In the genomic region with DNA sequence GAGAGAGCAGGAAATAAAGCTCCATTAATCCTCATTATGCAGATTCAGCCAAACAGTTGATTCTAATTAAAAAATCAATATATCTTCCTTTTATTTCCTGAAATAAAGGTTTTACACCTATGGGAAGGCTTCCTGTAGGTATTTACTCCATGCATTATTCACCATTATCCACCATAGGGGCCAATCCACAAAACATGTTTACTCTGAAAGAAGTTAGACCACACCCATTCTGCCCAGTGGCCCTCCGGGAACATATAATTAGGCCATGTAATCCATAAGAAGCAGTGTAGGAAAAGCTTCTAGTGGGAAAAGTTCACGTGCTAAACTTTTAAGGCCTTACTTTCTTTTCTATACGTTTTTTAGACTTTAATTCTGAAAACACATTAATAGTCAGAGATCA, we compare ENCODE assay signal across 30 cellular contexts. TPM values are rescaled to one million over a fixed set of nuclear protein-coding genes. Genes with fewer than 3 reads are reported as not detected.
DNase-seq lines count a peak whose midpoint lies in the region; ATAC-seq and TF ChIP-seq lines count a peak whose summit lies in the region.
"Had no signal": no experiment of that assay in that cellular context is flagged by ENCODE, and none has a peak within 500 bp of the region (broad histone marks: within the 10 kb centered on the region; RNA-seq: fewer than 3 reads in every experiment).

No MANE protein-coding gene starts in this region.

- DNase-seq in NCI-H1417 (lab: John Stamatoyannopoulos, UW) = peak in 2 of 3 experiments; percentile 66 to 85
- no peak for DNase-seq in NCI-H1417 treated with DMSO at 0.1 percent for 48 hours (lab: John Stamatoyannopoulos, UW)
- peak; percentile 18 for DNase-seq in GM23338 (ENCODE audit: low spot score)
- peak; percentile 89 for DNase-seq in NCI-H748 (lab: John Stamatoyannopoulos, UW; ENCODE audit: unreplicated experiment)
- peak; percentile 21 for DNase-seq in mesendoderm
- no peak for DNase-seq in Kasumi-1 (lab: John Stamatoyannopoulos, UW)
- DNase-seq in NCI-H2029 (lab: John Stamatoyannopoulos, UW) = no peak
- DNase-seq: 8988T; activated CD4-positive, alpha-beta T cell treated with anti-CD3 and anti-CD28 coated beads for 36 hours; activated CD8-positive, alpha-beta T cell treated with anti-CD3 and anti-CD28 coated beads, Interleukin-2, amount 10 ng/mL, durations not matched to agents 7 days and 5 days; activated naive CD4-positive, alpha-beta T cell treated with anti-CD3 and anti-CD28 coated beads for 36 hours; adrenal gland; Calu3; DND-41; dorsolateral prefrontal cortex; IMR-90; NCI-H1048; NCI-H2171; NCI-H526 treated with DMSO at 0.1 percent for 48 hours; nephron progenitor cell; spleen; stimulated activated CD8-positive, alpha-beta memory T cell treated with anti-CD3 and anti-CD28 coated beads, Interleukin-4, amount 100 ng/mL, for 48 hours; uterus had no signal

- H3K4me3 ChIP-seq in GM23338 (no peak overlapping the region), mesendoderm (ENCODE audit: low read length) (no peak overlapping the region)
- H3K4me3 ChIP-seq: adrenal gland, dorsolateral prefrontal cortex, lung, right atrium auricular region, spleen, thoracic aorta, uterus had no signal

- H2AK5ac ChIP-seq in mesendoderm (ENCODE audit: low read length) = no peak overlapping the region

- H3K4me2 ChIP-seq in GM23338 (no peak overlapping the region), mesendoderm (ENCODE audit: low read length) (no peak overlapping the region)

- no peaks in the 10 kb centered on the region for H3K36me3 ChIP-seq in GM23338 (ENCODE audit: insufficient read depth)
- no peaks in the 10 kb centered on the region for H3K36me3 ChIP-seq in mesendoderm (ENCODE audit: control insufficient read depth, insufficient read depth, low read length)
- H3K36me3 ChIP-seq: adrenal gland, right atrium auricular region, spleen, thoracic aorta, uterus had no signal

- H3K79me1 ChIP-seq in mesendoderm (ENCODE audit: low read length) = no peaks in the 10 kb centered on the region

- H3K27ac Mint-ChIP-seq in GM23338 = peak overlapping the region; percentile 80; the same call in 1 of the 2 replicates
- H3K27ac Mint-ChIP-seq: activated CD4-positive, alpha-beta T cell treated with anti-CD3 and anti-CD28 coated beads for 36 hours; activated CD8-positive, alpha-beta T cell treated with anti-CD3 and anti-CD28 coated beads, Interleukin-2, amount 10 ng/mL, durations not matched to agents 7 days and 5 days; activated naive CD4-positive, alpha-beta T cell treated with anti-CD3 and anti-CD28 coated beads for 36 hours; stimulated activated naive CD8-positive, alpha-beta T cell treated with anti-CD3 and anti-CD28 coated beads, Interleukin-15, Interleukin-2, amounts not matched to agents 100 ng/mL and 50 ng/mL, for 24 hours; T-helper 2 cell treated with Interferon-gamma antibody and Interleukin-4, amounts not matched to agents 5 μg/mL and 100 μg/mL, for 36 hours had no signal

- H2BK15ac ChIP-seq in mesendoderm (replicated peaks; ENCODE audit: low read depth) = no peak overlapping the region

- H3K27me3 Mint-ChIP-seq in GM23338 (ENCODE audit: insufficient read depth, low read depth, poor library complexity) = no peaks in the 10 kb centered on the region
- H3K27me3 Mint-ChIP-seq: activated CD4-positive, alpha-beta T cell treated with anti-CD3 and anti-CD28 coated beads for 36 hours; stimulated activated naive CD8-positive, alpha-beta T cell treated with anti-CD3 and anti-CD28 coated beads, Interleukin-15, Interleukin-2, amounts not matched to agents 100 ng/mL and 50 ng/mL, for 24 hours had no signal

- H3K23ac ChIP-seq in mesendoderm (ENCODE audit: low read length) = no peak overlapping the region

- no peak overlapping the region for H4K8ac ChIP-seq in mesendoderm (ENCODE audit: low read depth, low read length)

- WGBS in mesendoderm (ENCODE audit: extremely low coverage, insufficient coverage, low lambda C conversion rate) = no CpG with 5 or more reads among the region's 3 CpGs

- H3K9me2 ChIP-seq in GM23338 (ENCODE audit: insufficient read depth) = no peaks in the 10 kb centered on the region

- no peak overlapping the region for H3K4ac ChIP-seq in mesendoderm (ENCODE audit: low read depth, low read length)

- H3K56ac ChIP-seq in mesendoderm (ENCODE audit: low read length) = no peak overlapping the region

- H2BK5ac ChIP-seq in mesendoderm (ENCODE audit: low read length) = no peak overlapping the region

- H3K79me2 ChIP-seq in GM23338 (replicated peaks; ENCODE audit: insufficient read depth) = no peaks in the 10 kb centered on the region
- no peaks in the 10 kb centered on the region for H3K79me2 ChIP-seq in mesendoderm (ENCODE audit: control insufficient read depth, insufficient read depth, low read length)
- H3K79me2 ChIP-seq: parathyroid adenoma had no signal

- H4K20me1 ChIP-seq in GM23338 (replicated peaks; ENCODE audit: insufficient read depth) = no peaks in the 10 kb centered on the region

- H3K4me1 Mint-ChIP-seq in GM23338 = peaks cover 24% of the 10 kb centered on the region
- H3K4me1 Mint-ChIP-seq: activated CD4-positive, alpha-beta T cell treated with anti-CD3 and anti-CD28 coated beads for 36 hours had no signal

- H2BK120ac ChIP-seq in mesendoderm (ENCODE audit: low read depth, low read length) = no peak overlapping the region

- no peak overlapping the region for H2AFZ ChIP-seq in GM23338
- H2AFZ ChIP-seq: parathyroid adenoma had no signal

- H3K27me3 ChIP-seq in GM23338 (ENCODE audit: insufficient read depth) (no peaks in the 10 kb centered on the region), mesendoderm (ENCODE audit: insufficient read depth, low read length, poor library complexity) (no peaks in the 10 kb centered on the region)
- H3K27me3 ChIP-seq: adrenal gland, right atrium auricular region, spleen, uterus had no signal

- no peak for ATAC-seq in GM23338
- ATAC-seq in HG02571 (IDR thresholded peaks at IDR 0.05; ENCODE audit: unreplicated experiment) = no peak
- ATAC-seq: activated CD4-positive, alpha-beta T cell treated with anti-CD3 and anti-CD28 coated beads for 36 hours; activated CD8-positive, alpha-beta T cell treated with anti-CD3 and anti-CD28 coated beads, Interleukin-2, amount 10 ng/mL, durations not matched to agents 7 days and 5 days had no signal

- no peak overlapping the region for H3K18ac ChIP-seq in mesendoderm (ENCODE audit: low read length)

- H3K27ac ChIP-seq in GM23338 (ENCODE audit: low read depth) (peak overlapping the region; percentile 53; the same call in 1 of the 2 replicates), mesendoderm (ENCODE audit: low read depth, low read length) (no peak overlapping the region)
- H3K27ac ChIP-seq: adrenal gland, dorsolateral prefrontal cortex, parathyroid adenoma, right atrium auricular region, thoracic aorta, uterus had no signal

- H3F3A ChIP-seq in GM23338 (replicated peaks; ENCODE audit: low read depth) = no peaks in the 10 kb centered on the region

- no peak overlapping the region for H3K9ac ChIP-seq in mesendoderm (ENCODE audit: low read length)
- H3K9ac ChIP-seq: parathyroid adenoma had no signal

- TF ChIP-seq CTCF in GM23338 (conservative IDR thresholded peaks at IDR 0.05; ENCODE audit: low read depth in 2 of 2) = no peak

- H3K36me3 Mint-ChIP-seq in GM23338 (ENCODE audit: low read depth) = no peaks in the 10 kb centered on the region

- H4K5ac ChIP-seq in mesendoderm (ENCODE audit: low read length) = no peak overlapping the region

- H3K4me3 Mint-ChIP-seq in GM23338 = no peak overlapping the region
- H3K4me3 Mint-ChIP-seq: activated CD4-positive, alpha-beta T cell treated with anti-CD3 and anti-CD28 coated beads for 36 hours; activated CD8-positive, alpha-beta T cell treated with anti-CD3 and anti-CD28 coated beads, Interleukin-2, amount 10 ng/mL, durations not matched to agents 7 days and 5 days; activated naive CD4-positive, alpha-beta T cell treated with anti-CD3 and anti-CD28 coated beads for 36 hours; nephron progenitor cell; stimulated activated naive CD8-positive, alpha-beta T cell treated with anti-CD3 and anti-CD28 coated beads, Interleukin-15, Interleukin-2, amounts not matched to agents 100 ng/mL and 50 ng/mL, for 24 hours; T-helper 2 cell treated with Interferon-gamma antibody and Interleukin-4, amounts not matched to agents 5 μg/mL and 100 μg/mL, for 36 hours had no signal

- peaks cover 3% of the 10 kb centered on the region; the same call in 1 of the 2 replicates for H3K4me1 ChIP-seq in GM23338 (ENCODE audit: insufficient read depth)
- H3K4me1 ChIP-seq in mesendoderm (ENCODE audit: control insufficient read depth, low read depth, low read length) = no peaks in the 10 kb centered on the region
- H3K4me1 ChIP-seq: adrenal gland, uterus had no signal

- no peaks in the 10 kb centered on the region for H3K9me3 Mint-ChIP-seq in GM23338
- H3K9me3 Mint-ChIP-seq: activated naive CD4-positive, alpha-beta T cell treated with anti-CD3 and anti-CD28 coated beads for 36 hours; nephron progenitor cell; stimulated activated naive CD8-positive, alpha-beta T cell treated with anti-CD3 and anti-CD28 coated beads, Interleukin-15, Interleukin-2, amounts not matched to agents 100 ng/mL and 50 ng/mL, for 24 hours; T-helper 2 cell treated with Interferon-gamma antibody and Interleukin-4, amounts not matched to agents 5 μg/mL and 100 μg/mL, for 36 hours had no signal

TF ChIP-seq in GM23338, 12 proteins besides CTCF, POLR2A, EP300 and RAD21 (continues in another document):
- TF ChIP-seq JUNB (IDR thresholded peaks at IDR 0.05; ENCODE audit: unreplicated experiment) (no peak), STAT1 (IDR thresholded peaks at IDR 0.05; ENCODE audit: unreplicated experiment) (no peak), ZNF331 (CRISPR knock-in tag; IDR thresholded peaks at IDR 0.05; ENCODE audit: low read depth) (no peak)

RNA-seq across cellular contexts. Expression of gene SAT1, which starts 57.7 kb away (rescaled TPM):
- total RNA-seq in GM23338 (2014; rRNA removed; shearing (Covaris generic)) = 44.1 and 54.5 TPM in 2 replicates
- 91.9 and 101 TPM in 2 replicates for polyA plus RNA-seq in GM23338 (2016; fragmentation: Nextera tagmentation; extraction: Ambion mirVana)
- polyA plus RNA-seq in mesendoderm (2013, experiment 1 of 2) = 32.9 TPM
- 32.5 TPM for polyA plus RNA-seq in mesendoderm (2013, experiment 2 of 2)

Comparison
In these comparisons a context has a peak if more than half of its experiments do, and no peak if none do; other contexts are left out.
1. DNase-seq: peak in NCI-H1417 (2 of 3), GM23338 (single experiment), NCI-H748 (single experiment) and mesendoderm (single experiment); none in NCI-H1417 treated with DMSO at 0.1 percent for 48 hours (single experiment), Kasumi-1 (0 of 2) and NCI-H2029 (single experiment).